8 cellular contexts compared by ENCODE assay signal in the genomic region with DNA sequence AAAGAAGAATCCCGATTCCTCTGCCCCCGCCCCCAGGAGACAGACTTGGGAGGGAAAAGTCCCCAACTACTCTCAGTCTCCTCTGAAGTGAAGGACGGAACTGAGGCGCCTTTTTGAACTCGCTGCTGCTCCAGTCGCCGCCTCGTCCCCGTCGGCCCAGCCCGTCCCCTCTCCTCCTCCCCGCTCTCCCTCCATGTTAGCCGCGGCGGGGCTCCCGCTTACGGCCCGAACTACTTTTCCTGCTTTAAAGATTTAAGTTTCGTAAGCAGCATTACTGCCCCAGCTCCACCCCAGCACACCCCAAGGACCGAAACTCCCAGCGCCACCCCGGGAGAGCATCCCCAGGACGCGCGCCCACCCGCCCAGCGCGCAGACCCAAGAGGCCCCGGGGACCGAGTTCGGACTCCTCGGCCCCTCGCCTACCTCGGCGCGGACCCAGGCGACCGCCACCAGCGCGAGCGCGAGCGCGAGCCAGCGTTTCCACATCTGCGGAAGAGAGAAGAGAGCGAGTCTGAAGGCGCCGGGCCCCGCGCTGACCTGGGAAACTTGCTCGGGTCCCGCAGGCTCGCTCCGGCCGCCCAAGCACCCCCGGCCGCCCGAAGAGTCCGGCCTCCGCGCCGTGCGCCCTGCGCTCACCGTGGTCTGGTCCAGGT. TPM values are rescaled to one million over a fixed set of nuclear protein-coding genes. Genes with fewer than 3 reads are reported as not detected.
A peak's percentile ranks its signal among the peaks of the same experiment; 100 is the strongest.
DNase-seq lines count a peak whose midpoint lies in the region; ATAC-seq, FAIRE-seq and TF ChIP-seq lines count a peak whose summit lies in the region.

No MANE protein-coding gene starts in this region.

- FAIRE-seq in RCC 7860 (lab: Jason Lieb, UNC), result no peak

- no peak for TF ChIP-seq POLR2A in lower leg skin (IDR thresholded peaks at IDR 0.05)

- TF ChIP-seq CTCF in coronary artery (IDR thresholded peaks at IDR 0.05) (no peak), lower leg skin (IDR thresholded peaks at IDR 0.05) (no peak)

- peak; percentile 5 for DNase-seq in stimulated activated CD4-positive, alpha-beta T cell treated with anti-CD3 and anti-CD28 coated beads, Interleukin-12 subunit alpha, Interleukin-12 subunit beta, amount 100 ng/mL, for 4 hours
- DNase-seq in stimulated activated CD4-positive, alpha-beta T cell treated with anti-CD3 and anti-CD28 coated beads, Interleukin-4, amount 100 ng/mL, for 4 hours, result no peak
- peak; percentile 34 for DNase-seq in RCC 7860 (ENCODE audit: low spot score)
- DNase-seq in coronary artery (ENCODE audit: low spot score), result peak; percentile 75
- peak; percentile 19 to 88 for DNase-seq in lower leg skin (ENCODE audit: low spot score in 2 of 2)
- DNase-seq in pons (ENCODE audit: low spot score), result no peak

- WGBS in lower leg skin, 2 donors, result 0 to 1% methylated on average over 44 to 48 of the region's 66 CpGs

- H3K4me3 ChIP-seq in coronary artery (peak overlapping the region; percentile 95), lower leg skin (ENCODE audit: low read depth, poor library complexity, severe bottlenecking) (peak overlapping the region; percentile 84)

- ATAC-seq in HG02884 (IDR thresholded peaks at IDR 0.05; ENCODE audit: unreplicated experiment), result no peak

- H3K27ac ChIP-seq in coronary artery, result peak overlapping the region; percentile 96 to 99
- H3K27ac ChIP-seq in temporal lobe (ENCODE audit: low read depth, low read length), result peak overlapping the region; percentile 9

- intact Hi-C loops in lower leg skin (cut with DNase I; ENCODE audit: low total_unique reads), result no loop called here

RNA-seq across cellular contexts. Expression of gene FSTL1, which starts 0.4 kb away (rescaled TPM):
- total RNA-seq in lower leg skin (100 to 1,000 TPM in 2 of 4 donors, 10 to 100 TPM in 2; 52.8 to 207 (median 104) TPM), temporal lobe (55.1 TPM)

Comparison
In these comparisons a context has a peak if more than half of its experiments do, and no peak if none do; other contexts are left out.
1. DNase-seq: peak in stimulated activated CD4-positive, alpha-beta T cell treated with anti-CD3 and anti-CD28 coated beads, Interleukin-12 subunit alpha, Interleukin-12 subunit beta, amount 100 ng/mL, for 4 hours (single experiment), RCC 7860 (single experiment), coronary artery (single experiment) and lower leg skin (2 of 2); none in stimulated activated CD4-positive, alpha-beta T cell treated with anti-CD3 and anti-CD28 coated beads, Interleukin-4, amount 100 ng/mL, for 4 hours (0 of 2) and pons (single experiment).